11 cellular contexts compared by ENCODE assay signal in genomic region chr15:68691667-68692066, GRCh38.
DNase-seq lines count a peak whose midpoint lies in the region; FAIRE-seq and TF ChIP-seq lines count a peak whose summit lies in the region.
"Had no signal": no experiment of that assay in that cellular context is flagged by ENCODE, and none has a peak within 500 bp of the region (broad histone marks: within the 10 kb centered on the region; RNA-seq: fewer than 3 reads in every experiment).

No MANE protein-coding gene starts in this region.

- H3K27ac ChIP-seq in tibial artery = no peak overlapping the region
- H3K27ac ChIP-seq: colonic mucosa, KMS-11, right atrium auricular region had no signal

- intact Hi-C loops in tibial artery (cut with DNase I; ENCODE audit: low total_unique reads) = no loop called here

- DNase-seq in DMS79 (lab: John Stamatoyannopoulos, UW) = peak; percentile 77
- DNase-seq in HuH-7.5 (ENCODE audit: low spot score) = peak; percentile 53
- peak; percentile 91 for DNase-seq in NCI-H345 treated with DMSO at 0.1 percent for 48 hours (lab: John Stamatoyannopoulos, UW; ENCODE audit: unreplicated experiment)
- DNase-seq in kidney tubule cell (ENCODE audit: low spot score) = peak; percentile 34
- DNase-seq in tibial artery = no peak
- DNase-seq in activated effector memory CD4-positive, alpha-beta T cell treated with anti-CD3 and anti-CD28 coated beads, Interleukin-2, amount 50 U/mL, for 16 hours = no peak
- DNase-seq in GM19239 (ENCODE audit: insufficient read length, low spot score) = no peak
- DNase-seq: activated naive CD8-positive, alpha-beta T cell treated with anti-CD3 and anti-CD28 coated beads, Interleukin-2, amount 10 ng/mL, durations not matched to agents 7 days and 5 days; colonic mucosa had no signal

- TF ChIP-seq CTCF in tibial artery (IDR thresholded peaks at IDR 0.05) = no peak

- no peaks in the 10 kb centered on the region for H3K9me3 ChIP-seq in tibial artery
- H3K9me3 ChIP-seq: colonic mucosa, right atrium auricular region had no signal

- no peak overlapping the region for H3K4me3 ChIP-seq in tibial artery
- H3K4me3 ChIP-seq: colonic mucosa, right atrium auricular region had no signal

- no peaks in the 10 kb centered on the region for H3K4me1 ChIP-seq in tibial artery
- H3K4me1 ChIP-seq: colonic mucosa, right atrium auricular region had no signal

- H3K36me3 ChIP-seq in tibial artery = no peaks in the 10 kb centered on the region
- H3K36me3 ChIP-seq: colonic mucosa, right atrium auricular region had no signal

- FAIRE-seq in GM19239 (lab: Jason Lieb, UNC) = no peak

- no peaks in the 10 kb centered on the region for H3K27me3 ChIP-seq in tibial artery
- H3K27me3 ChIP-seq: colonic mucosa, right atrium auricular region had no signal

Comparison
In these comparisons a context has a peak if more than half of its experiments do, and no peak if none do; other contexts are left out.
1. DNase-seq: peak in DMS79 (single experiment), HuH-7.5 (single experiment), NCI-H345 treated with DMSO at 0.1 percent for 48 hours (single experiment) and kidney tubule cell (single experiment); none in tibial artery (0 of 2), activated effector memory CD4-positive, alpha-beta T cell treated with anti-CD3 and anti-CD28 coated beads, Interleukin-2, amount 50 U/mL, for 16 hours (single experiment) and GM19239 (single experiment).